In the genomic region with DNA sequence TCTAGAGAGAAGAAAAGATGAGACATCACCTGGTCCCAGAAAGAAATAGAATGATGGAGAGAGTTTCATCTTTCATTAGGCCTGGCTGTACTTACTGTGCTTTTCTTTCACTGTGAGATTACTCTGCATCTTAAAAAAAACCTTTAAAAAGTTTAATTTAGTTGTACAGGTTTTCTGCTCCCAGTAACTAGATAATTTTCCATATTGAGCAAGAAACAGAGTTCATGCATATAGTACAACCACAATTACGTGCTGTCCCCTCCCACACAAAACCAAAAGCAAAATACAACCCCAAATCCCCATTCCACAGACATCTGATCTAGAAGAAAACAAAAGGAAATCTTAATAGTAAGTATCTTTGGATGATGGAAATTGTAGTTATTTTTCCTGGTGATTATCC, we compare ENCODE assay signal across 26 cellular contexts.
A peak's percentile ranks its signal among the peaks of the same experiment; 100 is the strongest.
DNase-seq lines count a peak whose midpoint lies in the region; ATAC-seq, FAIRE-seq and TF ChIP-seq lines count a peak whose summit lies in the region.
"Had no signal": no experiment of that assay in that cellular context is flagged by ENCODE, and none has a peak within 500 bp of the region (broad histone marks: within the 10 kb centered on the region; RNA-seq: fewer than 3 reads in every experiment).

No MANE protein-coding gene starts in this region.

- H4K20me1 ChIP-seq in astrocyte (ENCODE audit: insufficient read depth, low read length) = no peaks in the 10 kb centered on the region
- H4K20me1 ChIP-seq: BLaER1 had no signal

- no peak for TF ChIP-seq CTCF in astrocyte (IDR thresholded peaks at IDR 0.05; ENCODE audit: insufficient read depth, low read depth, low read length)

- intact Hi-C loops in activated CD4-positive, alpha-beta T cell treated with anti-CD3 and anti-CD28 coated beads for 36 hours (cut with DNase I, micrococcal nuclease) = no loop called here
- intact Hi-C loops in activated CD4-positive, alpha-beta T cell treated with anti-CD3 and anti-CD28 coated beads, Interleukin-2, amount 10 ng/mL, durations not matched to agents 24 days and 14 days (cut with micrococcal nuclease) = loop anchor here (10.0 kb wide), 1 partner anchor 313 kb away; no protein-coding TSS in a partner anchor

- H3K27ac Mint-ChIP-seq in activated CD4-positive, alpha-beta T cell treated with anti-CD3 and anti-CD28 coated beads for 36 hours = peak overlapping the region; percentile 59
- no peak overlapping the region for H3K27ac Mint-ChIP-seq in activated CD4-positive, alpha-beta T cell treated with anti-CD3 and anti-CD28 coated beads, Interleukin-2, amount 10 ng/mL, durations not matched to agents 24 days and 14 days
- H3K27ac Mint-ChIP-seq in activated naive CD8-positive, alpha-beta T cell = peak overlapping the region; percentile 22
- no peak overlapping the region for H3K27ac Mint-ChIP-seq in activated naive CD8-positive, alpha-beta T cell treated with anti-CD3 and anti-CD28 coated beads for 36 hours
- no peak overlapping the region for H3K27ac Mint-ChIP-seq in astrocyte (ENCODE audit: unreplicated experiment)
- H3K27ac Mint-ChIP-seq: B cell; CD4-positive, CD25-positive, alpha-beta regulatory T cell; CD8-positive, alpha-beta memory T cell had no signal

- H3K9me3 ChIP-seq in astrocyte (ENCODE audit: insufficient read depth, low read depth, low read length) = no peaks in the 10 kb centered on the region
- H3K9me3 ChIP-seq: BLaER1 had no signal

- H2AFZ ChIP-seq in astrocyte (ENCODE audit: low read depth, low read length) = no peak overlapping the region
- H2AFZ ChIP-seq: GM23248 had no signal

- DNase-seq in activated CD4-positive, alpha-beta T cell treated with anti-CD3 and anti-CD28 coated beads for 36 hours = peak; percentile 15
- DNase-seq in activated CD4-positive, alpha-beta T cell treated with anti-CD3 and anti-CD28 coated beads, Interleukin-2, amount 10 ng/mL, durations not matched to agents 24 days and 14 days = no peak
- no peak for DNase-seq in activated naive CD8-positive, alpha-beta T cell treated with anti-CD3 and anti-CD28 coated beads for 36 hours
- DNase-seq in astrocyte (ENCODE audit: low read depth) = no peak
- DNase-seq: CD4-positive, CD25-positive, alpha-beta regulatory T cell; CD8-positive, alpha-beta memory T cell; DMS 273 treated with DMSO at 0.1 percent for 48 hours; DMS79; EL; GDM1; GM23248; H7; HCEC 1CT had no signal

- H3K79me2 ChIP-seq in astrocyte (ENCODE audit: insufficient read depth, low read length) = no peaks in the 10 kb centered on the region

- no peak overlapping the region for H3K9ac ChIP-seq in astrocyte (ENCODE audit: low read length)
- H3K9ac ChIP-seq: BLaER1, GM23248 had no signal

- ATAC-seq in activated CD4-positive, alpha-beta T cell treated with anti-CD3 and anti-CD28 coated beads for 36 hours = peak; percentile 53
- ATAC-seq in GM18502 (IDR thresholded peaks at IDR 0.05; ENCODE audit: poor library complexity, unreplicated experiment) = no peak
- ATAC-seq in GM18868 (IDR thresholded peaks at IDR 0.05; ENCODE audit: unreplicated experiment) = no peak
- ATAC-seq: GM12878 had no signal

- H3K27me3 ChIP-seq in astrocyte (ENCODE audit: insufficient read depth, low read length) = no peaks in the 10 kb centered on the region

- H3K4me3 Mint-ChIP-seq in activated CD4-positive, alpha-beta T cell treated with anti-CD3 and anti-CD28 coated beads for 36 hours = no peak overlapping the region
- no peak overlapping the region for H3K4me3 Mint-ChIP-seq in activated CD4-positive, alpha-beta T cell treated with anti-CD3 and anti-CD28 coated beads, Interleukin-2, amount 10 ng/mL, durations not matched to agents 24 days and 14 days
- H3K4me3 Mint-ChIP-seq in activated naive CD8-positive, alpha-beta T cell = no peak overlapping the region
- no peak overlapping the region for H3K4me3 Mint-ChIP-seq in activated naive CD8-positive, alpha-beta T cell treated with anti-CD3 and anti-CD28 coated beads for 36 hours
- H3K4me3 Mint-ChIP-seq in astrocyte (ENCODE audit: unreplicated experiment) = no peak overlapping the region
- H3K4me3 Mint-ChIP-seq: B cell; CD4-positive, CD25-positive, alpha-beta regulatory T cell; CD8-positive, alpha-beta memory T cell had no signal

- POLR2A ChIA-PET in activated CD4-positive, alpha-beta T cell treated with anti-CD3 and anti-CD28 coated beads for 36 hours (lab: Charles Lee) = no interaction called here

- peak; percentile 34 for FAIRE-seq in astrocyte (lab: Jason Lieb, UNC)
- FAIRE-seq: A204.1, D721Med, GM12878, GM18507, GM19239, H1 had no signal

- H3K4me2 ChIP-seq in astrocyte (ENCODE audit: low read length) = no peak overlapping the region
- H3K4me2 ChIP-seq: BLaER1 had no signal

- H3K36me3 Mint-ChIP-seq in activated CD4-positive, alpha-beta T cell treated with anti-CD3 and anti-CD28 coated beads for 36 hours (ENCODE audit: low read depth) = no peaks in the 10 kb centered on the region
- H3K36me3 Mint-ChIP-seq in activated CD4-positive, alpha-beta T cell treated with anti-CD3 and anti-CD28 coated beads, Interleukin-2, amount 10 ng/mL, durations not matched to agents 24 days and 14 days (ENCODE audit: low read depth) = no peaks in the 10 kb centered on the region
- no peaks in the 10 kb centered on the region for H3K36me3 Mint-ChIP-seq in activated naive CD8-positive, alpha-beta T cell
- H3K36me3 Mint-ChIP-seq in activated naive CD8-positive, alpha-beta T cell treated with anti-CD3 and anti-CD28 coated beads for 36 hours = peaks cover 1% of the 10 kb centered on the region
- no peaks in the 10 kb centered on the region for H3K36me3 Mint-ChIP-seq in astrocyte (ENCODE audit: low read depth, unreplicated experiment)
- H3K36me3 Mint-ChIP-seq: CD4-positive, CD25-positive, alpha-beta regulatory T cell; CD8-positive, alpha-beta memory T cell had no signal

- H3K4me1 Mint-ChIP-seq in activated CD4-positive, alpha-beta T cell treated with anti-CD3 and anti-CD28 coated beads for 36 hours = peaks cover 22% of the 10 kb centered on the region
- peaks cover 7% of the 10 kb centered on the region for H3K4me1 Mint-ChIP-seq in activated CD4-positive, alpha-beta T cell treated with anti-CD3 and anti-CD28 coated beads, Interleukin-2, amount 10 ng/mL, durations not matched to agents 24 days and 14 days
- peaks cover 6% of the 10 kb centered on the region for H3K4me1 Mint-ChIP-seq in activated naive CD8-positive, alpha-beta T cell (ENCODE audit: low read depth)
- peaks cover 8% of the 10 kb centered on the region for H3K4me1 Mint-ChIP-seq in activated naive CD8-positive, alpha-beta T cell treated with anti-CD3 and anti-CD28 coated beads for 36 hours
- H3K4me1 Mint-ChIP-seq in astrocyte (ENCODE audit: low read depth, unreplicated experiment) = no peaks in the 10 kb centered on the region
- H3K4me1 Mint-ChIP-seq: B cell had no signal

- no peaks in the 10 kb centered on the region for H3K27me3 Mint-ChIP-seq in activated CD4-positive, alpha-beta T cell treated with anti-CD3 and anti-CD28 coated beads for 36 hours
- H3K27me3 Mint-ChIP-seq in activated CD4-positive, alpha-beta T cell treated with anti-CD3 and anti-CD28 coated beads, Interleukin-2, amount 10 ng/mL, durations not matched to agents 24 days and 14 days = no peaks in the 10 kb centered on the region
- no peaks in the 10 kb centered on the region for H3K27me3 Mint-ChIP-seq in activated naive CD8-positive, alpha-beta T cell
- no peaks in the 10 kb centered on the region for H3K27me3 Mint-ChIP-seq in activated naive CD8-positive, alpha-beta T cell treated with anti-CD3 and anti-CD28 coated beads for 36 hours
- no peaks in the 10 kb centered on the region for H3K27me3 Mint-ChIP-seq in astrocyte (ENCODE audit: low read depth, unreplicated experiment)
- H3K27me3 Mint-ChIP-seq: B cell; CD4-positive, CD25-positive, alpha-beta regulatory T cell; CD8-positive, alpha-beta memory T cell had no signal

- no peaks in the 10 kb centered on the region for H3K9me3 Mint-ChIP-seq in activated CD4-positive, alpha-beta T cell treated with anti-CD3 and anti-CD28 coated beads for 36 hours (ENCODE audit: low read depth)
- H3K9me3 Mint-ChIP-seq in activated CD4-positive, alpha-beta T cell treated with anti-CD3 and anti-CD28 coated beads, Interleukin-2, amount 10 ng/mL, durations not matched to agents 24 days and 14 days = no peaks in the 10 kb centered on the region
- H3K9me3 Mint-ChIP-seq in activated naive CD8-positive, alpha-beta T cell (ENCODE audit: low read depth) = no peaks in the 10 kb centered on the region
- H3K9me3 Mint-ChIP-seq in activated naive CD8-positive, alpha-beta T cell treated with anti-CD3 and anti-CD28 coated beads for 36 hours = no peaks in the 10 kb centered on the region
- H3K9me3 Mint-ChIP-seq in astrocyte (ENCODE audit: unreplicated experiment) = no peaks in the 10 kb centered on the region
- H3K9me3 Mint-ChIP-seq: CD4-positive, CD25-positive, alpha-beta regulatory T cell; CD8-positive, alpha-beta memory T cell had no signal

- no peaks in the 10 kb centered on the region for H3K4me1 ChIP-seq in astrocyte (ENCODE audit: insufficient read depth, low read length)

- no peak overlapping the region for H3K4me3 ChIP-seq in astrocyte (ENCODE audit: insufficient read depth, low read depth, low read length)
- H3K4me3 ChIP-seq: BLaER1, GM12878, GM23248 had no signal

- CTCF ChIA-PET in activated CD4-positive, alpha-beta T cell treated with anti-CD3 and anti-CD28 coated beads for 36 hours (lab: Charles Lee) = no interaction called here

- no peak overlapping the region for H3K27ac ChIP-seq in astrocyte (ENCODE audit: low read depth, low read length)
- H3K27ac ChIP-seq: 22Rv1, BLaER1, C4-2B, GM23248 had no signal

- H3K36me3 ChIP-seq in astrocyte (ENCODE audit: insufficient read depth, low read length) = no peaks in the 10 kb centered on the region
- H3K36me3 ChIP-seq: BLaER1 had no signal

Comparison
In these comparisons a context has a peak if more than half of its experiments do, and no peak if none do; other contexts are left out.
1. H3K27ac Mint-ChIP-seq: peak in activated CD4-positive, alpha-beta T cell treated with anti-CD3 and anti-CD28 coated beads for 36 hours (single experiment) and activated naive CD8-positive, alpha-beta T cell (single experiment); none in activated CD4-positive, alpha-beta T cell treated with anti-CD3 and anti-CD28 coated beads, Interleukin-2, amount 10 ng/mL, durations not matched to agents 24 days and 14 days (single experiment), activated naive CD8-positive, alpha-beta T cell treated with anti-CD3 and anti-CD28 coated beads for 36 hours (single experiment) and astrocyte (single experiment).